8 cellular contexts compared by ENCODE assay signal in the genomic region with DNA sequence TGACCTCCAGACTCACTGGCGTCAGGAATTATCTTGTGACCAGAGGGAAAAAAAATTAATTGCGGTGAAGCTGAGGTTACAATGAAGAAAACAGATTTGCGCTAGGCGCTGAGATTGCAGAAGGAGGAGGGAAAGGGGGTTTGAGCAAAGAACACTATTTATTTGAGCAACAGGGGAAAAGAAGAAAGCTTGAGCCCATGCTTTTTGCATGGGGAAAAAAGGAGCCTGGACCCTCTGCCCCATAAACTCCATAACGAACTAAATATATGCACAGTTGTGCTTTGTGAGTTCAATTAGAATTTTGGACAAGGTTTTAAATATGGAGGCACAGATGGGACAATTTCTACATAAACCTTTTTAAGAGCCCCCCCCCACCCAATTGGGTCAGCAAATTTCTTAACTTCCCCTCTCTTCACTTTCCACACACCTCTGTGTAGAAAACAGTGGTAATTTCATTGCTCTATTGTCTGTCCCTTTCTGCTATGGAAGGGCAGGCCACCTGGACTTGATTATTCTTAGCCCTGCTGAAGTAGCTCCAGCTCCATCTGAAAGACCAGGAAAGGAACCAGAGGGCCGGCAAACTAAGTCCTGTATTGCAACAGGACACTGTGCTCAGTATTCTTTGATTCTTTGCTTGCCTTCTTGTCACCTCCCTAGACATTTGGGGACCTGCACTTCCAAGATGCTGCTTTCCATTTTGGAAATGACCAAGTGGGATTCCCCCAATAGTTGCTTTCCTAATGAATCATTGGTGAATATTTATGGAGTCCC. TPM values are rescaled to one million over a fixed set of nuclear protein-coding genes. Genes with fewer than 3 reads are reported as not detected.
A peak's percentile ranks its signal among the peaks of the same experiment; 100 is the strongest.
DNase-seq lines count a peak whose midpoint lies in the region; ATAC-seq and TF ChIP-seq lines count a peak whose summit lies in the region.

No MANE protein-coding gene starts in this region.

- no peak for TF ChIP-seq CTCF in foreskin keratinocyte (conservative IDR thresholded peaks at IDR 0.05)

- peaks cover 8% of the 10 kb centered on the region for H3K36me3 Mint-ChIP-seq in T-cell

- no peaks in the 10 kb centered on the region for H3K27me3 ChIP-seq in foreskin keratinocyte

- H3K27me3 Mint-ChIP-seq in T-cell = no peaks in the 10 kb centered on the region

- ATAC-seq in T-cell (replicated peaks in 1 of 4) = no peak
- ATAC-seq in foreskin keratinocyte = no peak
- no peak for ATAC-seq in GM21786 (IDR thresholded peaks at IDR 0.05; ENCODE audit: unreplicated experiment)

- DNase-seq in NCI-H82 (lab: John Stamatoyannopoulos, UW) (peak; percentile 50), NCI-H82 treated with DMSO at 0.1 percent for 48 hours (lab: John Stamatoyannopoulos, UW; ENCODE audit: unreplicated experiment) (no peak), T-cell (no peak), foreskin keratinocyte (no peak), NCI-H1436 treated with DMSO at 0.1 percent for 48 hours (lab: John Stamatoyannopoulos, UW) (no peak), islet precursor cell (no peak)

- H3K4me1 Mint-ChIP-seq in T-cell = peaks cover 60 to 72% (median 69%) of the 10 kb centered on the region in 3 donors

- peaks cover 21% of the 10 kb centered on the region for H3K4me1 ChIP-seq in foreskin keratinocyte

- H3K9me3 Mint-ChIP-seq in T-cell = no peaks in the 10 kb centered on the region

- peak overlapping the region; percentile 87 to 89 for H3K27ac Mint-ChIP-seq in T-cell

- H3K4me3 Mint-ChIP-seq in T-cell = peak overlapping the region; percentile 85 to 96 (median 95)

- peak overlapping the region; percentile 61 for H3K27ac ChIP-seq in foreskin keratinocyte
- peak overlapping the region in 20 of 21 experiments; percentile 64 to 99 (median 88) for H3K27ac ChIP-seq in skin epidermis

- peak overlapping the region; percentile 61 to 83 (median 74) for H3K4me3 ChIP-seq in skin epidermis

- POLR2A ChIA-PET in T-cell (lab: Charles Lee) = interaction anchor here (0.6 to 1.4 kb wide), 2 partner anchors 41 to 132 kb away, joined by 3 to 4 read pairs; a partner anchor contains a TSS

- CTCF ChIA-PET in T-cell (lab: Charles Lee) = interaction anchor here (0.5 to 1.8 kb wide), 3 partner anchors 41 to 107 kb away, joined by 3 to 16 read pairs (median 8); no protein-coding TSS in a partner anchor

RNA-seq across cellular contexts. Expression of a gene that starts 0.9 kb away (rescaled TPM):
- total RNA-seq in T-cell (10 to 100 TPM; 20.7 to 99.7 (median 81.3) TPM), foreskin keratinocyte (7.8 and 13.0 TPM in 2 replicates)
- 10.2 and 17.0 TPM in 2 replicates for polyA plus RNA-seq in foreskin keratinocyte

RNA-seq across cellular contexts. Expression of a gene that starts 29.1 kb away (rescaled TPM):
- total RNA-seq in T-cell (1 to 10 TPM; 1.7 to 3.1 (median 2.5) TPM), foreskin keratinocyte (0.95 and 1.2 TPM in 2 replicates)
- 0.37 and 0.45 TPM in 2 replicates for polyA plus RNA-seq in foreskin keratinocyte
